Comparison of ENCODE assay signal across 30 cellular contexts in the genomic region with DNA sequence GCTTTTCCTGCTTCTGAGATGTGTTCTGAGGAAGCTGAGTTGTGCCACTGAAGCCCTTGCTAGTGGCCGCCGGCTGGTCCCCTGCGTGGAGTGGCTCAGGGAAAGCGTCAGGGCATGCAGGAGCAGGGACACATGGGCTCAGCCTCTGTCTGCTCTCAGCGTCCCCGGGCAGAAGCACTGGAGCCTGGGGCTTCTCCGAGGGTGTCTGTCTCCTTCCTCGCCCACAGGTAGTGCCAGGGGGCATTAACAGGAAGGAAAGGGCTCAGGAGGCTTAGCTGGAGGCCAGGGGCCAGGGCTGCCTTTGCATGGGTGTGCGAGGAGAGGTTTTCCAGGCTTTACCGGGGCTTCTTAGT. TPM values are rescaled to one million over a fixed set of nuclear protein-coding genes. Genes with fewer than 3 reads are reported as not detected.
"Had no signal": no experiment of that assay in that cellular context is flagged by ENCODE, and none has a peak within 500 bp of the region (broad histone marks: within the 10 kb centered on the region; RNA-seq: fewer than 3 reads in every experiment).

No MANE protein-coding gene starts in this region.

- H3K27ac ChIP-seq: brain microvascular endothelial cell, foreskin keratinocyte, left lung, ovary, sigmoid colon, suprapubic skin, upper lobe of right lung had no signal

- H3K4me1 ChIP-seq: foreskin keratinocyte had no signal

- ATAC-seq: activated CD4-positive, alpha-beta T cell treated with anti-CD3 and anti-CD28 coated beads for 36 hours; activated CD8-positive, alpha-beta memory T cell treated with anti-CD3 and anti-CD28 coated beads, Interleukin-2, amount 10 ng/mL, durations not matched to agents 7 days and 5 days; activated CD8-positive, alpha-beta T cell treated with anti-CD3 and anti-CD28 coated beads, Interleukin-2, amount 10 ng/mL, durations not matched to agents 7 days and 5 days; activated naive CD4-positive, alpha-beta T cell treated with anti-CD3 and anti-CD28 coated beads, Interleukin-2, amount 50 U/mL, for 72 hours; esophagus mucosa; foreskin keratinocyte; heart right ventricle; left lung; stimulated activated naive B cell treated with anti-CD40 and anti-IgM and Interleukin-4, amounts not matched to agents 10 μg/mL and 1 μg/mL and 100 μg/mL, for 72 hours had no signal

- H3K4me2 ChIP-seq: smooth muscle cell had no signal

- H3K36me3 Mint-ChIP-seq: activated CD8-positive, alpha-beta memory T cell treated with anti-CD3 and anti-CD28 coated beads, Interleukin-2, amount 10 ng/mL, durations not matched to agents 7 days and 5 days; activated naive CD4-positive, alpha-beta T cell treated with anti-CD3 and anti-CD28 coated beads, Interleukin-2, amount 50 U/mL, for 72 hours; stimulated activated naive B cell treated with anti-CD40 and anti-IgM and Interleukin-4, amounts not matched to agents 10 μg/mL and 1 μg/mL and 100 μg/mL, for 72 hours had no signal

- H3K4me3 ChIP-seq: heart right ventricle, left lung, ovary, sigmoid colon, smooth muscle cell, suprapubic skin, upper lobe of right lung had no signal

- H3K4me1 Mint-ChIP-seq: activated CD4-positive, alpha-beta T cell treated with anti-CD3 and anti-CD28 coated beads for 36 hours; activated CD8-positive, alpha-beta memory T cell treated with anti-CD3 and anti-CD28 coated beads, Interleukin-2, amount 10 ng/mL, durations not matched to agents 7 days and 5 days had no signal

- H3K4me3 Mint-ChIP-seq: activated CD4-positive, alpha-beta T cell treated with anti-CD3 and anti-CD28 coated beads for 36 hours; activated CD8-positive, alpha-beta memory T cell treated with anti-CD3 and anti-CD28 coated beads, Interleukin-2, amount 10 ng/mL, durations not matched to agents 7 days and 5 days; activated CD8-positive, alpha-beta T cell treated with anti-CD3 and anti-CD28 coated beads, Interleukin-2, amount 10 ng/mL, durations not matched to agents 7 days and 5 days; nephron; stimulated activated naive B cell treated with anti-CD40 and anti-IgM and Interleukin-4, amounts not matched to agents 10 μg/mL and 1 μg/mL and 100 μg/mL, for 72 hours had no signal

- H3K27me3 ChIP-seq: ovary had no signal

- H3K27ac Mint-ChIP-seq: activated CD4-positive, alpha-beta T cell treated with anti-CD3 and anti-CD28 coated beads for 36 hours; activated CD8-positive, alpha-beta memory T cell treated with anti-CD3 and anti-CD28 coated beads, Interleukin-2, amount 10 ng/mL, durations not matched to agents 7 days and 5 days; activated CD8-positive, alpha-beta T cell treated with anti-CD3 and anti-CD28 coated beads, Interleukin-2, amount 10 ng/mL, durations not matched to agents 7 days and 5 days; activated naive CD4-positive, alpha-beta T cell treated with anti-CD3 and anti-CD28 coated beads, Interleukin-2, amount 50 U/mL, for 72 hours; nephron; stimulated activated naive B cell treated with anti-CD40 and anti-IgM and Interleukin-4, amounts not matched to agents 10 μg/mL and 1 μg/mL and 100 μg/mL, for 72 hours had no signal

- H3K9me3 Mint-ChIP-seq: activated naive CD4-positive, alpha-beta T cell treated with anti-CD3 and anti-CD28 coated beads, Interleukin-2, amount 50 U/mL, for 72 hours; nephron; stimulated activated naive B cell treated with anti-CD40 and anti-IgM and Interleukin-4, amounts not matched to agents 10 μg/mL and 1 μg/mL and 100 μg/mL, for 72 hours had no signal

- DNase-seq: activated CD4-positive, alpha-beta T cell treated with anti-CD3 and anti-CD28 coated beads for 36 hours; activated CD4-positive, CD25-positive, alpha-beta regulatory T cell; activated CD8-positive, alpha-beta memory T cell treated with anti-CD3 and anti-CD28 coated beads, Interleukin-2, amount 10 ng/mL, durations not matched to agents 7 days and 5 days; activated CD8-positive, alpha-beta T cell treated with anti-CD3 and anti-CD28 coated beads, Interleukin-2, amount 10 ng/mL, durations not matched to agents 7 days and 5 days; activated naive CD4-positive, alpha-beta T cell; activated T-cell treated with anti-CD3 and anti-CD28 coated beads, Interleukin-2, amount 50 U/mL, for 48 hours; anterior cingulate cortex; brain microvascular endothelial cell; foreskin keratinocyte; kidney glomerular epithelial cell; ovary; sigmoid colon; stimulated activated CD4-positive, alpha-beta T cell treated with anti-CD3 and anti-CD28 coated beads, Interleukin-1b, Interleukin-23, amount 100 ng/mL, for 48 hours; stimulated activated naive B cell treated with anti-CD40 and anti-IgM and Interleukin-4, amounts not matched to agents 10 μg/mL and 1 μg/mL and 100 μg/mL, for 72 hours; upper lobe of right lung had no signal

- H3K9me3 ChIP-seq: heart right ventricle, left lung, ovary, sigmoid colon, suprapubic skin, upper lobe of right lung had no signal

- H3K36me3 ChIP-seq: brain microvascular endothelial cell, heart right ventricle, left lung, ovary, sigmoid colon, suprapubic skin, upper lobe of right lung had no signal

- H3K27me3 Mint-ChIP-seq: progenitor cell of endocrine pancreas had no signal

RNA-seq across cellular contexts. Expression of gene PRDM16, which starts 7.4 kb away (rescaled TPM):
- total RNA-seq: activated CD8-positive, alpha-beta memory T cell treated with anti-CD3 and anti-CD28 coated beads, Interleukin-2, amount 10 ng/mL, durations not matched to agents 7 days and 5 days; lung microvascular endothelial cell had no signal

RNA-seq across cellular contexts. Expression of gene ACTRT2, which starts 55.1 kb away (rescaled TPM):
- total RNA-seq: activated CD4-positive, alpha-beta T cell treated with anti-CD3 and anti-CD28 coated beads for 36 hours; activated CD8-positive, alpha-beta memory T cell treated with anti-CD3 and anti-CD28 coated beads, Interleukin-2, amount 10 ng/mL, durations not matched to agents 7 days and 5 days; activated CD8-positive, alpha-beta T cell treated with anti-CD3 and anti-CD28 coated beads, Interleukin-2, amount 10 ng/mL, durations not matched to agents 7 days and 5 days; activated naive CD4-positive, alpha-beta T cell treated with anti-CD3 and anti-CD28 coated beads, Interleukin-2, amount 50 U/mL, for 72 hours; cardiac septum; chondrocyte; esophagus mucosa; foreskin keratinocyte; glomerular endothelial cell; heart right ventricle; left lung; lung microvascular endothelial cell; mucosa of gallbladder; ovary; progenitor cell of endocrine pancreas; renal cortical epithelial cell; sigmoid colon; smooth muscle cell; suprapubic skin; T-helper 1 cell treated with Interleukin-12 subunit alpha and Interleukin-12 subunit beta and Interleukin-4 antibody, amounts not matched to agents 30 ng/mL and 1 ng/mL, for 36 hours; upper lobe of right lung had no signal
- polyA plus RNA-seq: foreskin keratinocyte, heart right ventricle, ovary, sigmoid colon, smooth muscle cell had no signal
